Comparison of ENCODE assay signal across 1 cellular context in genomic region chr7:1242601-1243289, GRCh38.
TF ChIP-seq lines count a peak whose summit lies in the region.

No MANE protein-coding gene starts in this region.

TF ChIP-seq in endothelial cell of umbilical vein, 7 proteins besides CTCF, POLR2A, EP300 and RAD21:
- TF ChIP-seq EZH2 (IDR thresholded peaks at IDR 0.05; ENCODE audit: borderline replicate concordance, low read depth, low read length, severe bottlenecking) (peak; percentile 72), GATA2 (IDR thresholded peaks at IDR 0.05; ENCODE audit: insufficient read depth, insufficient read length, low read depth, low read length) (no peak)
